12 cellular contexts compared by ENCODE assay signal in genomic region chr9:94843089-94843488, GRCh38.
DNase-seq lines count a peak whose midpoint lies in the region; ATAC-seq and TF ChIP-seq lines count a peak whose summit lies in the region.
"Had no signal": no experiment of that assay in that cellular context is flagged by ENCODE, and none has a peak within 500 bp of the region (broad histone marks: within the 10 kb centered on the region; RNA-seq: fewer than 3 reads in every experiment).

No MANE protein-coding gene starts in this region.

- H4K91ac ChIP-seq in IMR-90 (ENCODE audit: insufficient read depth, low read depth, low read length), result no peak overlapping the region

- H4K20me1 ChIP-seq in IMR-90 (ENCODE audit: insufficient read depth, low read length) (no peaks in the 10 kb centered on the region), neural progenitor cell (ENCODE audit: low read depth) (no peaks in the 10 kb centered on the region)

- peaks cover 14% of the 10 kb centered on the region for H3K9me1 ChIP-seq in IMR-90 (ENCODE audit: insufficient read depth, low read length)

- no peak overlapping the region for H3K4me3 Mint-ChIP-seq in CD8-positive, alpha-beta T cell
- no peak overlapping the region for H3K4me3 Mint-ChIP-seq in neural progenitor cell

- H3K4ac ChIP-seq in IMR-90 (ENCODE audit: low read depth, low read length), result 0 out of 2 replicates have a peak overlapping the region, but pooled peaks have one; percentile 29

- peaks cover 16% of the 10 kb centered on the region for H3K36me3 Mint-ChIP-seq in CD8-positive, alpha-beta T cell
- H3K36me3 Mint-ChIP-seq in neural progenitor cell, result peaks cover 25% of the 10 kb centered on the region

- CTCF ChIA-PET in CD8-positive, alpha-beta T cell (lab: Charles Lee), result no interaction called here
- CTCF ChIA-PET in IMR-90 (lab: Yijun Ruan, JAX), result no interaction called here

- H3F3A ChIP-seq in neural progenitor cell (ENCODE audit: low read depth), result peaks cover 7% of the 10 kb centered on the region

- H4K8ac ChIP-seq in IMR-90 (ENCODE audit: low read depth in 2 of 2, low read length in 2 of 2), result 0 out of 4 replicates have a peak overlapping the region, but pooled peaks of 1 of the 2 experiments have one; percentile 10

- H3K9me3 ChIP-seq in CD8-positive, alpha-beta T cell (ENCODE audit: low read length), result no peaks in the 10 kb centered on the region
- H3K9me3 ChIP-seq in IMR-90 (ENCODE audit: control insufficient read depth, insufficient read depth, low read length) (no peaks in the 10 kb centered on the region; the same call in 1 of the 2 replicates), neural progenitor cell (ENCODE audit: low read depth) (no peaks in the 10 kb centered on the region)

- peaks cover 16% of the 10 kb centered on the region for H3K9me3 Mint-ChIP-seq in CD8-positive, alpha-beta T cell
- peaks cover 27% of the 10 kb centered on the region for H3K9me3 Mint-ChIP-seq in neural progenitor cell

- peak overlapping the region; percentile 1 for H3K27ac Mint-ChIP-seq in CD8-positive, alpha-beta T cell
- no peak overlapping the region for H3K27ac Mint-ChIP-seq in neural progenitor cell

- ATAC-seq in CD8-positive, alpha-beta T cell, result no peak
- ATAC-seq in IMR-90 (ENCODE audit: low read depth) (no peak), GM18868 (IDR thresholded peaks at IDR 0.05; ENCODE audit: unreplicated experiment) (no peak), HG02610 (IDR thresholded peaks at IDR 0.05; ENCODE audit: unreplicated experiment) (no peak)

- H3K27me3 ChIP-seq in CD8-positive, alpha-beta T cell (ENCODE audit: insufficient read depth, low read length), result no peaks in the 10 kb centered on the region
- H3K27me3 ChIP-seq in IMR-90 (ENCODE audit: control insufficient read depth, insufficient read depth, low read length), result no peaks in the 10 kb centered on the region
- H3K27me3 ChIP-seq in neural progenitor cell, result no peaks in the 10 kb centered on the region

- no peak for TF ChIP-seq CTCF in CD8-positive, alpha-beta T cell (IDR thresholded peaks at IDR 0.05)
- TF ChIP-seq CTCF in IMR-90 (conservative IDR thresholded peaks at IDR 0.05; ENCODE audit: low read depth, low read length), result no peak
- no peak for TF ChIP-seq CTCF in neural progenitor cell (IDR thresholded peaks at IDR 0.05)

- no peak for DNase-seq in CD8-positive, alpha-beta T cell
- DNase-seq in IMR-90 (no peak), iPS DF 19.7 (ENCODE audit: low read depth, low spot score) (peak; percentile 20), neural progenitor cell (ENCODE audit: low spot score) (peak; percentile 41), posterior cingulate gyrus (no peak)
- DNase-seq: ACHN; CD4-positive, alpha-beta memory T cell; NCI-H1436 treated with DMSO at 0.1 percent for 48 hours; NCI-H2081; NCI-H524 had no signal

- no peak overlapping the region for H2BK20ac ChIP-seq in IMR-90 (ENCODE audit: low read depth, low read length)

- TF ChIP-seq RAD21 in IMR-90 (IDR thresholded peaks at IDR 0.05; ENCODE audit: low read length), result no peak

- H2BK5ac ChIP-seq in IMR-90 (ENCODE audit: low read depth, low read length, poor library complexity, severe bottlenecking), result no peak overlapping the region

- no peak overlapping the region for H3K14ac ChIP-seq in IMR-90 (replicated peaks; ENCODE audit: low read depth, low read length)

- 0 out of 2 replicates have a peak overlapping the region, but pooled peaks have one; percentile 7 for H2AK5ac ChIP-seq in IMR-90 (ENCODE audit: low read depth, low read length)

- intact Hi-C loops in CD8-positive, alpha-beta T cell (cut with DNase I, micrococcal nuclease), result loop anchor here in 1 of 2 experiments (5.0 kb wide), 1 partner anchor 59 kb away; no protein-coding TSS in a partner anchor
- intact Hi-C loops in IMR-90 (cut with micrococcal nuclease) (no loop called here), posterior cingulate gyrus (cut with DNase I) (no loop called here)

- H2AFZ ChIP-seq in IMR-90 (replicated peaks; ENCODE audit: low read length, poor library complexity), result no peak overlapping the region
- no peak overlapping the region for H2AFZ ChIP-seq in neural progenitor cell (replicated peaks)

- H2BK15ac ChIP-seq in IMR-90 (ENCODE audit: low read depth, low read length), result no peak overlapping the region

- WGBS in IMR-90 (ENCODE audit: extremely low coverage in 2 of 2, insufficient read length in 1 of 2), 2 experiments, result 87% methylated on average over 3 of the region's 5 CpGs; no CpG with 5 or more reads in 1 of the 2 experiments

- no peak overlapping the region for H2BK120ac ChIP-seq in IMR-90 (ENCODE audit: low read depth, low read length)

- in situ Hi-C loops in IMR-90 (cut with MboI; ENCODE audit: low sequenced_read_pairs), result no loop called here

- H3K4me2 ChIP-seq in IMR-90 (ENCODE audit: low read depth, low read length) (no peak overlapping the region), neural progenitor cell (peak overlapping the region; percentile 34)

- peak overlapping the region; percentile 2; the same call in 1 of the 2 replicates for H3K18ac ChIP-seq in IMR-90 (ENCODE audit: low read depth, low read length)

- 0 out of 4 replicates have a peak, but pooled peaks cover 6 to 8% of the 10 kb centered on the region in 2 experiments for H3K79me1 ChIP-seq in IMR-90 (ENCODE audit: low read depth in 1 of 2, low read length in 2 of 2)

- H3K36me3 ChIP-seq in CD8-positive, alpha-beta T cell (ENCODE audit: insufficient read depth, low read length), result no peaks in the 10 kb centered on the region
- H3K36me3 ChIP-seq in IMR-90 (ENCODE audit: control insufficient read depth, insufficient read depth, low read length), result no peaks in the 10 kb centered on the region
- H3K36me3 ChIP-seq in neural progenitor cell, result no peaks in the 10 kb centered on the region

- no peaks in the 10 kb centered on the region for H3K27me3 Mint-ChIP-seq in CD8-positive, alpha-beta T cell (ENCODE audit: low read depth)
- peaks cover 2% of the 10 kb centered on the region for H3K27me3 Mint-ChIP-seq in neural progenitor cell (ENCODE audit: insufficient read depth, low read depth)
- H3K27me3 Mint-ChIP-seq: CD4-positive, alpha-beta memory T cell had no signal

- POLR2A ChIA-PET in CD8-positive, alpha-beta T cell (lab: Charles Lee), result no interaction called here
- POLR2A ChIA-PET in IMR-90 (lab: Charles Lee; ENCODE audit: unreplicated experiment), result no interaction called here

- H3K9ac ChIP-seq in IMR-90 (ENCODE audit: low read depth, low read length) (no peak overlapping the region), neural progenitor cell (no peak overlapping the region)

- H3K4me1 ChIP-seq in CD8-positive, alpha-beta T cell (ENCODE audit: insufficient read depth, low read length), result no peaks in the 10 kb centered on the region
- H3K4me1 ChIP-seq in IMR-90 (ENCODE audit: control insufficient read depth, insufficient read depth, low read length) (peaks cover 9% of the 10 kb centered on the region), neural progenitor cell (peaks cover 10% of the 10 kb centered on the region)

- no peak for TF ChIP-seq POLR2A in IMR-90 (IDR thresholded peaks at IDR 0.05; ENCODE audit: low read depth, low read length)

- H3K4me1 Mint-ChIP-seq in CD8-positive, alpha-beta T cell (ENCODE audit: low read depth), result peaks cover 14% of the 10 kb centered on the region
- peaks cover 13% of the 10 kb centered on the region for H3K4me1 Mint-ChIP-seq in neural progenitor cell

- peak overlapping the region; percentile 20; the same call in 1 of the 2 replicates for H4K5ac ChIP-seq in IMR-90 (ENCODE audit: low read depth, low read length)

- H3K56ac ChIP-seq in IMR-90 (ENCODE audit: extremely low read depth, insufficient read depth, low read length), result no peak overlapping the region

- H3K27ac ChIP-seq in CD8-positive, alpha-beta T cell (ENCODE audit: low read depth, low read length), result no peak overlapping the region
- H3K27ac ChIP-seq in IMR-90 (ENCODE audit: insufficient read depth, low read length), result no peak overlapping the region
- H3K27ac ChIP-seq in neural progenitor cell, result no peak overlapping the region

- dilution Hi-C loops in IMR-90 (cut with HindIII; ENCODE audit: low sequenced_read_pairs, unreplicated experiment), result no loop called here

- H3K79me2 ChIP-seq in neural progenitor cell (ENCODE audit: low read depth), result peaks cover 3% of the 10 kb centered on the region

- no peak overlapping the region for H2AK9ac ChIP-seq in IMR-90 (replicated peaks; ENCODE audit: low read depth, low read length, poor library complexity)

- H3K23ac ChIP-seq in IMR-90 (ENCODE audit: low read depth, low read length), result no peak overlapping the region

- no TSS peak for BruUV-seq in IMR-90 (replicated peaks; lab: Mats Ljungman, UMichigan)

- no peak overlapping the region for H3K4me3 ChIP-seq in CD8-positive, alpha-beta T cell (ENCODE audit: low read depth, low read length)
- H3K4me3 ChIP-seq in IMR-90 (ENCODE audit: insufficient read depth, low read depth, low read length) (no peak overlapping the region), neural progenitor cell (no peak overlapping the region)

TF ChIP-seq in IMR-90, 13 proteins besides CTCF, POLR2A, EP300 and RAD21:
- TF ChIP-seq MXI1 (IDR thresholded peaks at IDR 0.05; ENCODE audit: borderline replicate concordance, low read depth, low read length) (no peak), RCOR1 (IDR thresholded peaks at IDR 0.05; ENCODE audit: insufficient replicate concordance, low read length) (no peak), CEBPB (IDR thresholded peaks at IDR 0.05; ENCODE audit: low read depth, low read length) (no peak), BHLHE40 (IDR thresholded peaks at IDR 0.05; ENCODE audit: low read depth, low read length) (no peak), RFX5 (IDR thresholded peaks at IDR 0.05; ENCODE audit: low read depth, low read length) (no peak)
- TF ChIP-seq, protein P1, sequence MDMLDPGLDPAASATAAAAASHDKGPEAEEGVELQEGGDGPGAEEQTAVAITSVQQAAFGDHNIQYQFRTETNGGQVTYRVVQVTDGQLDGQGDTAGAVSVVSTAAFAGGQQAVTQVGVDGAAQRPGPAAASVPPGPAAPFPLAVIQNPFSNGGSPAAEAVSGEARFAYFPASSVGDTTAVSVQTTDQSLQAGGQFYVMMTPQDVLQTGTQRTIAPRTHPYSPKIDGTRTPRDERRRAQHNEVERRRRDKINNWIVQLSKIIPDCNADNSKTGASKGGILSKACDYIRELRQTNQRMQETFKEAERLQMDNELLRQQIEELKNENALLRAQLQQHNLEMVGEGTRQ (IDR thresholded peaks at IDR 0.05; ENCODE audit: low read depth, low read length), result no peak

Comparison
In these comparisons a context has a peak if more than half of its experiments do, and no peak if none do; other contexts are left out.
1. DNase-seq: peak in iPS DF 19.7 (single experiment) and neural progenitor cell (single experiment); none in CD8-positive, alpha-beta T cell (0 of 7), IMR-90 (single experiment) and posterior cingulate gyrus (0 of 10).